6 cellular contexts compared by ENCODE assay signal in the genomic region with DNA sequence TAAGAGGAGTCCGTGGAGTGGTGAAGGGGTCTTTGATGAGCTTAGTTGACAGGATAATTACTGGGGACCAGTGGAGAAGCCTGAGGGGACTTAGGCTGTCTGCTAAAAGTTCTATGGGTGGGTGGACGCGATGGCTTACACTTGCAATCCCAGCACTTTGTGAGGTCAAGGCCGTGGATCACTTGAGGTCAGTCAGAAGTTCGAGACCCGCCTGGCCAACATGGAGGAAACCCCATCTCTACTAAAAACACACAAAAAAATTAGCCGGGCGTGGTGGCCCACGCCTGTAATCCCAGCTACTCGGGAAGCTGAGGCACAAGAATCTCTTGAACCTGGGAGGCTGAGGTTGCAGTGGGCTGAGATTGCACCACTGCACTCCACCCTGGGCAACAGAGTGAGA. TPM values are rescaled to one million over a fixed set of nuclear protein-coding genes. Genes with fewer than 3 reads are reported as not detected.
DNase-seq lines count a peak whose midpoint lies in the region; ATAC-seq and TF ChIP-seq lines count a peak whose summit lies in the region.
"Not testable (repeated sequence)": the region's sequence is repeated elsewhere in the genome, so short reads cannot be mapped to it uniquely, and the experiment has no call there.

No MANE protein-coding gene starts in this region.

- not testable (repeated sequence) for H3K9ac ChIP-seq in rectal smooth muscle tissue (ENCODE audit: low read length)

- DNase-seq in Jurkat, Clone E6-1 (ENCODE audit: low read depth, low spot score); activated CD8-positive, alpha-beta T cell treated with anti-CD3 and anti-CD28 coated beads, Interleukin-2, amount 10 ng/mL, durations not matched to agents 7 days and 5 days; coronary artery (ENCODE audit: low spot score); right lobe of liver: not testable (repeated sequence)

- TF ChIP-seq POLR2A in right lobe of liver (IDR thresholded peaks at IDR 0.05) = not testable (repeated sequence)

- H3K27me3 ChIP-seq in right lobe of liver; rectal smooth muscle tissue (ENCODE audit: control insufficient read depth, insufficient read depth, low read length): not testable (repeated sequence)

- TF ChIP-seq CTCF in 22Rv1 (IDR thresholded peaks at IDR 0.05); coronary artery (IDR thresholded peaks at IDR 0.05); right lobe of liver (IDR thresholded peaks at IDR 0.05): not testable (repeated sequence)

- H3K9me3 ChIP-seq in right lobe of liver = not testable (repeated sequence)

- H3K27ac Mint-ChIP-seq in activated CD8-positive, alpha-beta T cell treated with anti-CD3 and anti-CD28 coated beads, Interleukin-2, amount 10 ng/mL, durations not matched to agents 7 days and 5 days = peak overlapping the region; percentile 96

- peaks cover 12% of the 10 kb centered on the region for H3K36me3 Mint-ChIP-seq in activated CD8-positive, alpha-beta T cell treated with anti-CD3 and anti-CD28 coated beads, Interleukin-2, amount 10 ng/mL, durations not matched to agents 7 days and 5 days (ENCODE audit: low read depth)

- POLR2A ChIA-PET in activated CD8-positive, alpha-beta T cell treated with anti-CD3 and anti-CD28 coated beads, Interleukin-2, amount 10 ng/mL, durations not matched to agents 7 days and 5 days (lab: Charles Lee) = interaction anchor here (0.9 to 1.8 kb wide), 3 partner anchors 25 to 46 kb away, joined by 4 to 7 read pairs (median 5); no protein-coding TSS in a partner anchor

- peaks cover 42% of the 10 kb centered on the region for H3K4me1 Mint-ChIP-seq in activated CD8-positive, alpha-beta T cell treated with anti-CD3 and anti-CD28 coated beads, Interleukin-2, amount 10 ng/mL, durations not matched to agents 7 days and 5 days (ENCODE audit: low read depth)

- peak overlapping the region; percentile 95 for H3K27ac ChIP-seq in 22Rv1
- peak overlapping the region; percentile 85 to 94 for H3K27ac ChIP-seq in coronary artery
- H3K27ac ChIP-seq in right lobe of liver = peak overlapping the region; percentile 75 to 91 (median 83)
- peak overlapping the region; percentile 92 for H3K27ac ChIP-seq in rectal smooth muscle tissue (ENCODE audit: low read depth, low read length)

- not testable (repeated sequence) for H3K27me3 Mint-ChIP-seq in activated CD8-positive, alpha-beta T cell treated with anti-CD3 and anti-CD28 coated beads, Interleukin-2, amount 10 ng/mL, durations not matched to agents 7 days and 5 days (ENCODE audit: low read depth)

- CTCF ChIA-PET in activated CD8-positive, alpha-beta T cell treated with anti-CD3 and anti-CD28 coated beads, Interleukin-2, amount 10 ng/mL, durations not matched to agents 7 days and 5 days (lab: Charles Lee) = interaction anchor here (1.0 to 9.0 kb wide), 16 partner anchors 11 to 137 kb away, joined by 3 to 113 read pairs (median 6); partner anchors contain the start of gene POU2F2

- not testable (repeated sequence) for ATAC-seq in activated CD8-positive, alpha-beta T cell treated with anti-CD3 and anti-CD28 coated beads, Interleukin-2, amount 10 ng/mL, durations not matched to agents 7 days and 5 days; right lobe of liver

- H3K36me3 ChIP-seq in right lobe of liver = peaks cover 0 to 16% (median 5%) of the 10 kb centered on the region in 4 donors
- H3K36me3 ChIP-seq in rectal smooth muscle tissue (ENCODE audit: control insufficient read depth, insufficient read depth, low read length) = not testable (repeated sequence)

- not testable (repeated sequence) for H3K9me3 Mint-ChIP-seq in activated CD8-positive, alpha-beta T cell treated with anti-CD3 and anti-CD28 coated beads, Interleukin-2, amount 10 ng/mL, durations not matched to agents 7 days and 5 days (ENCODE audit: insufficient read depth)

- H3K4me3 Mint-ChIP-seq in activated CD8-positive, alpha-beta T cell treated with anti-CD3 and anti-CD28 coated beads, Interleukin-2, amount 10 ng/mL, durations not matched to agents 7 days and 5 days = peak overlapping the region; percentile 95

- peak overlapping the region; percentile 97; the same call in 1 of the 2 replicates for H3K4me3 ChIP-seq in Jurkat, Clone E6-1 (ENCODE audit: low read length)
- H3K4me3 ChIP-seq in coronary artery (peak overlapping the region; percentile 90), rectal smooth muscle tissue (ENCODE audit: low read length) (peak overlapping the region; percentile 40)
- not testable (repeated sequence) for H3K4me3 ChIP-seq in right lobe of liver

- 46% methylated on average over 8 of the region's 10 CpGs for WGBS in right lobe of liver (ENCODE audit: insufficient coverage, low coverage, low lambda C conversion rate, missing lambda C conversion rate)

- peaks cover 0 to 27% (median 12%) of the 10 kb centered on the region in 4 donors for H3K4me1 ChIP-seq in right lobe of liver
- H3K4me1 ChIP-seq in rectal smooth muscle tissue (ENCODE audit: control insufficient read depth, insufficient read depth, low read length) = peaks cover 19% of the 10 kb centered on the region

- intact Hi-C loops in right lobe of liver (cut with DNase I) = loop anchor here in 1 of 2 donors (10.0 kb wide), 1 partner anchor 50 kb away; no protein-coding TSS in a partner anchor

RNA-seq across cellular contexts. Expression of gene GSK3A, which starts 2.8 kb away (rescaled TPM):
- polyA plus RNA-seq in Jurkat, Clone E6-1 (2012; ENCODE audit: insufficient read depth, insufficient read length) = 64.2 TPM
- total RNA-seq in activated CD8-positive, alpha-beta T cell treated with anti-CD3 and anti-CD28 coated beads, Interleukin-2, amount 10 ng/mL, durations not matched to agents 7 days and 5 days = 10 to 100 TPM; 48.2 to 49.0 TPM
- 10 to 100 TPM; 12.3 to 14.8 (median 13.5) TPM for total RNA-seq in right lobe of liver

RNA-seq across cellular contexts. Expression of gene ERF, which starts 9.7 kb away (rescaled TPM):
- 28.7 TPM for polyA plus RNA-seq in Jurkat, Clone E6-1 (2012; ENCODE audit: insufficient read depth, insufficient read length)
- 10 to 100 TPM; 49.9 to 54.5 TPM for total RNA-seq in activated CD8-positive, alpha-beta T cell treated with anti-CD3 and anti-CD28 coated beads, Interleukin-2, amount 10 ng/mL, durations not matched to agents 7 days and 5 days
- total RNA-seq in right lobe of liver = 10 to 100 TPM; 15.4 to 35.7 (median 30.5) TPM

RNA-seq across cellular contexts. Expression of gene CIC, which starts 23.8 kb away (rescaled TPM):
- 33.3 TPM for polyA plus RNA-seq in Jurkat, Clone E6-1 (2012; ENCODE audit: insufficient read depth, insufficient read length)
- 10 to 100 TPM; 73.1 to 83.8 TPM for total RNA-seq in activated CD8-positive, alpha-beta T cell treated with anti-CD3 and anti-CD28 coated beads, Interleukin-2, amount 10 ng/mL, durations not matched to agents 7 days and 5 days
- total RNA-seq in right lobe of liver = 10 to 100 TPM; 19.9 to 53.6 (median 35.2) TPM

RNA-seq across cellular contexts. Expression of gene ZNF526, which starts 25.1 kb away (rescaled TPM):
- 9.9 TPM for polyA plus RNA-seq in Jurkat, Clone E6-1 (2012; ENCODE audit: insufficient read depth, insufficient read length)
- total RNA-seq in activated CD8-positive, alpha-beta T cell treated with anti-CD3 and anti-CD28 coated beads, Interleukin-2, amount 10 ng/mL, durations not matched to agents 7 days and 5 days = 10 to 100 TPM; 19.5 to 21.5 TPM
- 1 to 10 TPM; 1.9 to 3.9 (median 3.4) TPM for total RNA-seq in right lobe of liver

RNA-seq across cellular contexts. Expression of gene DEDD2, which starts 27.8 kb away (rescaled TPM):
- polyA plus RNA-seq in Jurkat, Clone E6-1 (2012; ENCODE audit: insufficient read depth, insufficient read length) = 37.5 TPM
- total RNA-seq in activated CD8-positive, alpha-beta T cell treated with anti-CD3 and anti-CD28 coated beads, Interleukin-2, amount 10 ng/mL, durations not matched to agents 7 days and 5 days = 10 to 100 TPM; 31.8 to 36.0 TPM
- total RNA-seq in right lobe of liver = 10 to 100 TPM in 5 of 6 experiments, 1 to 10 TPM in 1; 8.1 to 18.0 (median 15.0) TPM
